In genomic region chr5:180526265-180526664, GRCh38 we compare ENCODE assay signal across 20 cellular contexts. TPM values are rescaled to one million over a fixed set of nuclear protein-coding genes. Genes with fewer than 3 reads are reported as not detected.
A peak's percentile ranks its signal among the peaks of the same experiment; 100 is the strongest.
DNase-seq lines count a peak whose midpoint lies in the region; ATAC-seq and TF ChIP-seq lines count a peak whose summit lies in the region.
"Had no signal": no experiment of that assay in that cellular context is flagged by ENCODE, and none has a peak within 500 bp of the region (broad histone marks: within the 10 kb centered on the region; RNA-seq: fewer than 3 reads in every experiment).

No MANE protein-coding gene starts in this region.

- intact Hi-C loops in CD8-positive, alpha-beta T cell (cut with DNase I, micrococcal nuclease), result loop anchor here in 1 of 2 experiments (5.0 kb wide), 1 partner anchor 191 kb away; no protein-coding TSS in a partner anchor
- intact Hi-C loops in psoas muscle (cut with DNase I), result no loop called here

- peaks cover 22% of the 10 kb centered on the region for H3K4me1 ChIP-seq in CD8-positive, alpha-beta T cell (ENCODE audit: insufficient read depth, low read length)
- peaks cover 7% of the 10 kb centered on the region for H3K4me1 ChIP-seq in psoas muscle

- no peak overlapping the region for H3K4me3 Mint-ChIP-seq in CD8-positive, alpha-beta T cell
- H3K4me3 Mint-ChIP-seq: CD4-positive, alpha-beta T cell had no signal

- H3K4me1 Mint-ChIP-seq in CD8-positive, alpha-beta T cell (ENCODE audit: low read depth), result peaks cover 56% of the 10 kb centered on the region

- H3K36me3 ChIP-seq in CD8-positive, alpha-beta T cell (ENCODE audit: insufficient read depth, low read length), result peaks cover 3% of the 10 kb centered on the region
- H3K36me3 ChIP-seq in KOPT-K1 (ENCODE audit: insufficient read depth, low read length) (peaks cover 37% of the 10 kb centered on the region), psoas muscle (ENCODE audit: insufficient read depth in 1 of 2, low read depth in 1 of 2) (peaks cover 0 to 13% of the 10 kb centered on the region in 2 donors)

- CTCF ChIA-PET in CD8-positive, alpha-beta T cell (lab: Charles Lee), result no interaction called here

- H3K9me3 Mint-ChIP-seq in CD8-positive, alpha-beta T cell, result no peaks in the 10 kb centered on the region
- H3K9me3 Mint-ChIP-seq: CD4-positive, alpha-beta T cell had no signal

- 51 to 60% (median 55%) methylated on average over 4 of the region's 4 CpGs for WGBS in psoas muscle, 3 donors

- TF ChIP-seq CTCF in CD8-positive, alpha-beta T cell (IDR thresholded peaks at IDR 0.05), result no peak
- TF ChIP-seq CTCF in fibroblast of mammary gland (conservative IDR thresholded peaks at IDR 0.05; ENCODE audit: control insufficient read depth, insufficient read depth, low read depth, low read length), result no peak
- TF ChIP-seq CTCF in omental fat pad (IDR thresholded peaks at IDR 0.05), result no peak
- no peak for TF ChIP-seq CTCF in psoas muscle (IDR thresholded peaks at IDR 0.05)

- ATAC-seq in CD8-positive, alpha-beta T cell, result no peak
- ATAC-seq in omental fat pad (ENCODE audit: low FRiP score) (peak; percentile 70), psoas muscle (no peak), HG03565 (IDR thresholded peaks at IDR 0.05; ENCODE audit: unreplicated experiment) (no peak), HG03521 (IDR thresholded peaks at IDR 0.05; ENCODE audit: unreplicated experiment) (no peak)
- ATAC-seq: A549, HepG2 had no signal

- H3K27me3 ChIP-seq in CD8-positive, alpha-beta T cell (ENCODE audit: insufficient read depth, low read length), result no peaks in the 10 kb centered on the region
- H3K27me3 ChIP-seq in psoas muscle (ENCODE audit: insufficient read depth in 3 of 3, low read length in 2 of 3), result no peaks in the 10 kb centered on the region

- peaks cover 22% of the 10 kb centered on the region for H3K36me3 Mint-ChIP-seq in CD8-positive, alpha-beta T cell

- H3K9me3 ChIP-seq in CD8-positive, alpha-beta T cell (ENCODE audit: low read length), result no peaks in the 10 kb centered on the region
- H3K9me3 ChIP-seq in KOPT-K1 (ENCODE audit: insufficient read depth, low read length, poor library complexity, severe bottlenecking) (peaks cover 4% of the 10 kb centered on the region), psoas muscle (no peaks in the 10 kb centered on the region)
- H3K9me3 ChIP-seq: A549 had no signal

- POLR2A ChIA-PET in CD8-positive, alpha-beta T cell (lab: Charles Lee), result no interaction called here

- no peaks in the 10 kb centered on the region for H3K27me3 Mint-ChIP-seq in CD8-positive, alpha-beta T cell (ENCODE audit: low read depth)
- H3K27me3 Mint-ChIP-seq: CD4-positive, alpha-beta T cell had no signal

- no peak overlapping the region for H3K27ac ChIP-seq in CD8-positive, alpha-beta T cell (ENCODE audit: low read depth, low read length)
- H3K27ac ChIP-seq in KOPT-K1 (ENCODE audit: low read depth, low read length, poor library complexity, severe bottlenecking) (peak overlapping the region; percentile 60), psoas muscle (no peak overlapping the region)
- H3K27ac ChIP-seq: A549, GM23248, KMS-11 had no signal

- no peak overlapping the region for H3K4me3 ChIP-seq in CD8-positive, alpha-beta T cell (ENCODE audit: low read depth, low read length)
- no peak overlapping the region for H3K4me3 ChIP-seq in fibroblast of mammary gland (ENCODE audit: control insufficient read depth, low read depth, low read length)
- no peak overlapping the region for H3K4me3 ChIP-seq in psoas muscle
- H3K4me3 ChIP-seq: A549, GM23248 had no signal

- no peak for DNase-seq in CD8-positive, alpha-beta T cell
- DNase-seq in fibroblast of mammary gland (ENCODE audit: low read depth) (peak; percentile 5), omental fat pad (ENCODE audit: low spot score) (no peak), psoas muscle (no peak)
- DNase-seq: Calu3; CD4-positive, alpha-beta T cell; EL; GM23248; NCI-H1436 treated with DMSO at 0.1 percent for 48 hours; NCI-H2029; NCI-H510A; NCI-H82; OCI-M1; Right ventricle myocardium superior had no signal

- H3K27ac Mint-ChIP-seq in CD8-positive, alpha-beta T cell, result peak overlapping the region; percentile 50

RNA-seq across cellular contexts. Expression of gene CNOT6, which starts 32.1 kb away (rescaled TPM):
- total RNA-seq in CD8-positive, alpha-beta T cell, result 10 to 100 TPM; 13.1 to 13.9 TPM
- 10 to 100 TPM; 11.3 to 15.1 (median 13.2) TPM for total RNA-seq in omental fat pad
- total RNA-seq in psoas muscle, result 10 to 100 TPM in 1 of 4 donors, 1 to 10 TPM in 3; 7.0 to 12.7 (median 8.9) TPM
- polyA plus RNA-seq in psoas muscle, result 10 to 100 TPM in 1 of 3 donors, 1 to 10 TPM in 2; 3.6 to 13.7 (median 8.4) TPM
